ENCODE assay signal across 17 cellular contexts in the genomic region with DNA sequence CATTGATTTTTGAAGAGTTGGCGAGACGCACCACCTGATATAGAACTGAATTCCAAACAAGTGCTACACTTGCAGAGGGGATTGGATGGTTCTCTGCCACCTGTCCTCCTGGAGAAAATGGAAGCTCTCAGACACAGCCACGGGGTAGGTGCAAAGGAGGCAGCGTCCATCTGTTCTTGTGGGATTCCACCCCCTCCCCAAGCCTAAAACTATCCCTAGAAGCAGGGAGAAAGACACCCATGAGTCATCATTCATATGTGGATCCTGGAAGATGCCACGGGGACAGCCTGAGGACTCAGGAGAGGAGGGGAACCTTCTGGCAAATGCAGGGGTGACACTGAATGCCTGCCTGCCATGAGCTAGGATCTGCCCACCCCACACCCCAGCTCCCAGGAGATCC.
"Had no signal": no experiment of that assay in that cellular context is flagged by ENCODE, and none has a peak within 500 bp of the region (broad histone marks: within the 10 kb centered on the region; RNA-seq: fewer than 3 reads in every experiment).

No MANE protein-coding gene starts in this region.

- H3K4me3 Mint-ChIP-seq: activated naive CD8-positive, alpha-beta T cell; nephron progenitor cell; T-helper 17 cell; type B pancreatic cell had no signal

- H3K36me3 ChIP-seq: esophagus squamous epithelium, prostate gland, right atrium auricular region, stomach had no signal

- H3K4me3 ChIP-seq: esophagus squamous epithelium, prostate gland, right atrium auricular region, skin epidermis, stomach, testis had no signal

- ATAC-seq: T-helper 17 cell had no signal

- H3K27me3 ChIP-seq: right atrium auricular region, testis had no signal

- H3K27ac ChIP-seq: esophagus squamous epithelium, prostate gland, right atrium auricular region, skin epidermis, stomach, testis had no signal

- H3K36me3 Mint-ChIP-seq: activated naive CD8-positive, alpha-beta T cell; type B pancreatic cell had no signal

- H3K27ac Mint-ChIP-seq: activated naive CD8-positive, alpha-beta T cell; nephron progenitor cell; T-helper 17 cell; type B pancreatic cell had no signal

- H3K9me3 ChIP-seq: esophagus squamous epithelium, prostate gland, testis had no signal

- DNase-seq: activated CD4-positive, alpha-beta T cell treated with anti-CD3 and anti-CD28 coated beads, Interleukin-2, amount 50 U/mL, for 4 hours; activated gamma-delta T cell treated with Interleukin-2 at 50 U/mL for 16 hours; dermis blood vessel endothelial cell; effector memory CD4-positive, alpha-beta T cell; esophagus squamous epithelium; mesendoderm; nephron progenitor cell; stimulated activated CD4-positive, alpha-beta T cell treated with anti-CD3 and anti-CD28 coated beads, Interleukin-15, amount 100 ng/mL, for 24 hours; stimulated activated CD4-positive, alpha-beta T cell treated with anti-CD3 and anti-CD28 coated beads, Interleukin-2, amount 100 ng/mL, for 48 hours; T-helper 17 cell; testis had no signal

- H3K4me1 ChIP-seq: prostate gland, right atrium auricular region, testis had no signal
